ENCODE assay signal across 1 cellular context in the genomic region with DNA sequence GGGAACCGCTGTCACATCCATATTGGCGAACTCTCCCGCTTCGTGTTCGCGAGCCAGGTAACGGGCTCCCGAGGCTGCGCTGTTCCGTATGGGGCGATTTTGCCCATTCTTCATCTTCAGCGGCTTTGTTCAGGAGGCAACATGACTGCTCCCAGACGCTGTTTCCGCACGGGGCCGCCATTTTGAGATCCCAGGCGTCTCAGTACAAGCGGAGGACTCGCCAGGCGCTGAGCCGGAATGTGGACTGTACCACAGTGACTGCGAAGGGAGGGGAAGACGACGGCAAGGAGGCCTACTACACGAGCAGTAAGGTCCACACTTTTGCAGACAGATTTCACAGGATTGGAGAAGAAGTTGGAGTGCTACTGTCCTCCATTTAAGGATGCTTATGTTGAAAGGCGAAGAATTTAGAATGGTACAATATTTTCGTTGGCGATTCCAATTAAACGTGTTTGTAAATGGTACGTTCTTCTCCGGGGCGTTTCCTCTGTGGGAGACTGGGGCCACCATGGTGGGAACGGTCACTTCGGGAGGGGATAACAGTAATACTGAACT.
A peak's percentile ranks its signal among the peaks of the same experiment; 100 is the strongest.
TF ChIP-seq lines count a peak whose summit lies in the region.

No MANE protein-coding gene starts in this region.

TF ChIP-seq in K562, 482 proteins besides CTCF, POLR2A, EP300 and RAD21 (continued from another document and continues in another):
- TF ChIP-seq CREM (IDR thresholded peaks at IDR 0.05; ENCODE audit: low read depth) (peak; percentile 47; the same call in 1 of the 2 replicates), PTBP1 (IDR thresholded peaks at IDR 0.05; ENCODE audit: low read depth, low read length) (no peak), TBP (optimal IDR thresholded peaks at IDR 0.05; ENCODE audit: low read depth, low read length) (peak; percentile 72), MAZ (CRISPR knock-in tag; conservative IDR thresholded peaks at IDR 0.05 in 1 of 2, IDR thresholded peaks at IDR 0.05 in 1 of 2) (peak in 1 of 2 experiments; percentile 58; a peak in 2 of 4 replicates), ZNF3 (CRISPR knock-in tag; IDR thresholded peaks at IDR 0.05) (no peak), CBX3 (IDR thresholded peaks at IDR 0.05; ENCODE audit: borderline replicate concordance in 1 of 2, low read length in 2 of 2) (peak in 1 of 2 experiments; percentile 63; a peak in 1 of 3 replicates), TAF7 (tag; IDR thresholded peaks at IDR 0.05) (peak; percentile 68), MBD2 (IDR thresholded peaks at IDR 0.05; ENCODE audit: borderline replicate concordance, low read depth) (peak; percentile 66), TCF3 (CRISPR knock-in tag; IDR thresholded peaks at IDR 0.05) (no peak), MCM2 (IDR thresholded peaks at IDR 0.05; ENCODE audit: low read depth) (no peak), TAF1 (IDR thresholded peaks at IDR 0.05; ENCODE audit: control insufficient read depth, extremely low read depth, insufficient read depth, low read length, severe bottlenecking) (peak; percentile 73), KAT2B (IDR thresholded peaks at IDR 0.05; ENCODE audit: low read depth, low read length) (no peak), PHF8 (IDR thresholded peaks at IDR 0.05; ENCODE audit: borderline replicate concordance, low read length) (peak; percentile 45; the same call in 1 of the 2 replicates), TAF9B (IDR thresholded peaks at IDR 0.05; ENCODE audit: partially characterized antibody) (peak; percentile 61), KLF6 (CRISPR knock-in tag; IDR thresholded peaks at IDR 0.05; ENCODE audit: borderline replicate concordance) (no peak), HNRNPLL (IDR thresholded peaks at IDR 0.05; ENCODE audit: low read depth, low read length, poor library complexity, severe bottlenecking) (peak; percentile 96), HMG20A (CRISPR knock-in tag; conservative IDR thresholded peaks at IDR 0.05) (no peak)
- TF ChIP-seq, protein P1, sequence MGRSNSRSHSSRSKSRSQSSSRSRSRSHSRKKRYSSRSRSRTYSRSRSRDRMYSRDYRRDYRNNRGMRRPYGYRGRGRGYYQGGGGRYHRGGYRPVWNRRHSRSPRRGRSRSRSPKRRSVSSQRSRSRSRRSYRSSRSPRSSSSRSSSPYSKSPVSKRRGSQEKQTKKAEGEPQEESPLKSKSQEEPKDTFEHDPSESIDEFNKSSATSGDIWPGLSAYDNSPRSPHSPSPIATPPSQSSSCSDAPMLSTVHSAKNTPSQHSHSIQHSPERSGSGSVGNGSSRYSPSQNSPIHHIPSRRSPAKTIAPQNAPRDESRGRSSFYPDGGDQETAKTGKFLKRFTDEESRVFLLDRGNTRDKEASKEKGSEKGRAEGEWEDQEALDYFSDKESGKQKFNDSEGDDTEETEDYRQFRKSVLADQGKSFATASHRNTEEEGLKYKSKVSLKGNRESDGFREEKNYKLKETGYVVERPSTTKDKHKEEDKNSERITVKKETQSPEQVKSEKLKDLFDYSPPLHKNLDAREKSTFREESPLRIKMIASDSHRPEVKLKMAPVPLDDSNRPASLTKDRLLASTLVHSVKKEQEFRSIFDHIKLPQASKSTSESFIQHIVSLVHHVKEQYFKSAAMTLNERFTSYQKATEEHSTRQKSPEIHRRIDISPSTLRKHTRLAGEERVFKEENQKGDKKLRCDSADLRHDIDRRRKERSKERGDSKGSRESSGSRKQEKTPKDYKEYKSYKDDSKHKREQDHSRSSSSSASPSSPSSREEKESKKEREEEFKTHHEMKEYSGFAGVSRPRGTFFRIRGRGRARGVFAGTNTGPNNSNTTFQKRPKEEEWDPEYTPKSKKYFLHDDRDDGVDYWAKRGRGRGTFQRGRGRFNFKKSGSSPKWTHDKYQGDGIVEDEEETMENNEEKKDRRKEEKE (IDR thresholded peaks at IDR 0.05; ENCODE audit: borderline replicate concordance in 1 of 2, control insufficient read depth in 1 of 2, low read depth in 2 of 2, low read length in 1 of 2), result peak in 1 of 2 experiments; percentile 91; a peak in 2 of 4 replicates
- TF ChIP-seq, protein P2, sequence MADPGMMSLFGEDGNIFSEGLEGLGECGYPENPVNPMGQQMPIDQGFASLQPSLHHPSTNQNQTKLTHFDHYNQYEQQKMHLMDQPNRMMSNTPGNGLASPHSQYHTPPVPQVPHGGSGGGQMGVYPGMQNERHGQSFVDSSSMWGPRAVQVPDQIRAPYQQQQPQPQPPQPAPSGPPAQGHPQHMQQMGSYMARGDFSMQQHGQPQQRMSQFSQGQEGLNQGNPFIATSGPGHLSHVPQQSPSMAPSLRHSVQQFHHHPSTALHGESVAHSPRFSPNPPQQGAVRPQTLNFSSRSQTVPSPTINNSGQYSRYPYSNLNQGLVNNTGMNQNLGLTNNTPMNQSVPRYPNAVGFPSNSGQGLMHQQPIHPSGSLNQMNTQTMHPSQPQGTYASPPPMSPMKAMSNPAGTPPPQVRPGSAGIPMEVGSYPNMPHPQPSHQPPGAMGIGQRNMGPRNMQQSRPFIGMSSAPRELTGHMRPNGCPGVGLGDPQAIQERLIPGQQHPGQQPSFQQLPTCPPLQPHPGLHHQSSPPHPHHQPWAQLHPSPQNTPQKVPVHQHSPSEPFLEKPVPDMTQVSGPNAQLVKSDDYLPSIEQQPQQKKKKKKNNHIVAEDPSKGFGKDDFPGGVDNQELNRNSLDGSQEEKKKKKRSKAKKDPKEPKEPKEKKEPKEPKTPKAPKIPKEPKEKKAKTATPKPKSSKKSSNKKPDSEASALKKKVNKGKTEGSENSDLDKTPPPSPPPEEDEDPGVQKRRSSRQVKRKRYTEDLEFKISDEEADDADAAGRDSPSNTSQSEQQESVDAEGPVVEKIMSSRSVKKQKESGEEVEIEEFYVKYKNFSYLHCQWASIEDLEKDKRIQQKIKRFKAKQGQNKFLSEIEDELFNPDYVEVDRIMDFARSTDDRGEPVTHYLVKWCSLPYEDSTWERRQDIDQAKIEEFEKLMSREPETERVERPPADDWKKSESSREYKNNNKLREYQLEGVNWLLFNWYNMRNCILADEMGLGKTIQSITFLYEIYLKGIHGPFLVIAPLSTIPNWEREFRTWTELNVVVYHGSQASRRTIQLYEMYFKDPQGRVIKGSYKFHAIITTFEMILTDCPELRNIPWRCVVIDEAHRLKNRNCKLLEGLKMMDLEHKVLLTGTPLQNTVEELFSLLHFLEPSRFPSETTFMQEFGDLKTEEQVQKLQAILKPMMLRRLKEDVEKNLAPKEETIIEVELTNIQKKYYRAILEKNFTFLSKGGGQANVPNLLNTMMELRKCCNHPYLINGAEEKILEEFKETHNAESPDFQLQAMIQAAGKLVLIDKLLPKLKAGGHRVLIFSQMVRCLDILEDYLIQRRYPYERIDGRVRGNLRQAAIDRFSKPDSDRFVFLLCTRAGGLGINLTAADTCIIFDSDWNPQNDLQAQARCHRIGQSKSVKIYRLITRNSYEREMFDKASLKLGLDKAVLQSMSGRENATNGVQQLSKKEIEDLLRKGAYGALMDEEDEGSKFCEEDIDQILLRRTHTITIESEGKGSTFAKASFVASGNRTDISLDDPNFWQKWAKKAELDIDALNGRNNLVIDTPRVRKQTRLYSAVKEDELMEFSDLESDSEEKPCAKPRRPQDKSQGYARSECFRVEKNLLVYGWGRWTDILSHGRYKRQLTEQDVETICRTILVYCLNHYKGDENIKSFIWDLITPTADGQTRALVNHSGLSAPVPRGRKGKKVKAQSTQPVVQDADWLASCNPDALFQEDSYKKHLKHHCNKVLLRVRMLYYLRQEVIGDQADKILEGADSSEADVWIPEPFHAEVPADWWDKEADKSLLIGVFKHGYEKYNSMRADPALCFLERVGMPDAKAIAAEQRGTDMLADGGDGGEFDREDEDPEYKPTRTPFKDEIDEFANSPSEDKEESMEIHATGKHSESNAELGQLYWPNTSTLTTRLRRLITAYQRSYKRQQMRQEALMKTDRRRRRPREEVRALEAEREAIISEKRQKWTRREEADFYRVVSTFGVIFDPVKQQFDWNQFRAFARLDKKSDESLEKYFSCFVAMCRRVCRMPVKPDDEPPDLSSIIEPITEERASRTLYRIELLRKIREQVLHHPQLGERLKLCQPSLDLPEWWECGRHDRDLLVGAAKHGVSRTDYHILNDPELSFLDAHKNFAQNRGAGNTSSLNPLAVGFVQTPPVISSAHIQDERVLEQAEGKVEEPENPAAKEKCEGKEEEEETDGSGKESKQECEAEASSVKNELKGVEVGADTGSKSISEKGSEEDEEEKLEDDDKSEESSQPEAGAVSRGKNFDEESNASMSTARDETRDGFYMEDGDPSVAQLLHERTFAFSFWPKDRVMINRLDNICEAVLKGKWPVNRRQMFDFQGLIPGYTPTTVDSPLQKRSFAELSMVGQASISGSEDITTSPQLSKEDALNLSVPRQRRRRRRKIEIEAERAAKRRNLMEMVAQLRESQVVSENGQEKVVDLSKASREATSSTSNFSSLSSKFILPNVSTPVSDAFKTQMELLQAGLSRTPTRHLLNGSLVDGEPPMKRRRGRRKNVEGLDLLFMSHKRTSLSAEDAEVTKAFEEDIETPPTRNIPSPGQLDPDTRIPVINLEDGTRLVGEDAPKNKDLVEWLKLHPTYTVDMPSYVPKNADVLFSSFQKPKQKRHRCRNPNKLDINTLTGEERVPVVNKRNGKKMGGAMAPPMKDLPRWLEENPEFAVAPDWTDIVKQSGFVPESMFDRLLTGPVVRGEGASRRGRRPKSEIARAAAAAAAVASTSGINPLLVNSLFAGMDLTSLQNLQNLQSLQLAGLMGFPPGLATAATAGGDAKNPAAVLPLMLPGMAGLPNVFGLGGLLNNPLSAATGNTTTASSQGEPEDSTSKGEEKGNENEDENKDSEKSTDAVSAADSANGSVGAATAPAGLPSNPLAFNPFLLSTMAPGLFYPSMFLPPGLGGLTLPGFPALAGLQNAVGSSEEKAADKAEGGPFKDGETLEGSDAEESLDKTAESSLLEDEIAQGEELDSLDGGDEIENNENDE (IDR thresholded peaks at IDR 0.05; ENCODE audit: low read depth, low read length), result no peak
- TF ChIP-seq, protein P3, sequence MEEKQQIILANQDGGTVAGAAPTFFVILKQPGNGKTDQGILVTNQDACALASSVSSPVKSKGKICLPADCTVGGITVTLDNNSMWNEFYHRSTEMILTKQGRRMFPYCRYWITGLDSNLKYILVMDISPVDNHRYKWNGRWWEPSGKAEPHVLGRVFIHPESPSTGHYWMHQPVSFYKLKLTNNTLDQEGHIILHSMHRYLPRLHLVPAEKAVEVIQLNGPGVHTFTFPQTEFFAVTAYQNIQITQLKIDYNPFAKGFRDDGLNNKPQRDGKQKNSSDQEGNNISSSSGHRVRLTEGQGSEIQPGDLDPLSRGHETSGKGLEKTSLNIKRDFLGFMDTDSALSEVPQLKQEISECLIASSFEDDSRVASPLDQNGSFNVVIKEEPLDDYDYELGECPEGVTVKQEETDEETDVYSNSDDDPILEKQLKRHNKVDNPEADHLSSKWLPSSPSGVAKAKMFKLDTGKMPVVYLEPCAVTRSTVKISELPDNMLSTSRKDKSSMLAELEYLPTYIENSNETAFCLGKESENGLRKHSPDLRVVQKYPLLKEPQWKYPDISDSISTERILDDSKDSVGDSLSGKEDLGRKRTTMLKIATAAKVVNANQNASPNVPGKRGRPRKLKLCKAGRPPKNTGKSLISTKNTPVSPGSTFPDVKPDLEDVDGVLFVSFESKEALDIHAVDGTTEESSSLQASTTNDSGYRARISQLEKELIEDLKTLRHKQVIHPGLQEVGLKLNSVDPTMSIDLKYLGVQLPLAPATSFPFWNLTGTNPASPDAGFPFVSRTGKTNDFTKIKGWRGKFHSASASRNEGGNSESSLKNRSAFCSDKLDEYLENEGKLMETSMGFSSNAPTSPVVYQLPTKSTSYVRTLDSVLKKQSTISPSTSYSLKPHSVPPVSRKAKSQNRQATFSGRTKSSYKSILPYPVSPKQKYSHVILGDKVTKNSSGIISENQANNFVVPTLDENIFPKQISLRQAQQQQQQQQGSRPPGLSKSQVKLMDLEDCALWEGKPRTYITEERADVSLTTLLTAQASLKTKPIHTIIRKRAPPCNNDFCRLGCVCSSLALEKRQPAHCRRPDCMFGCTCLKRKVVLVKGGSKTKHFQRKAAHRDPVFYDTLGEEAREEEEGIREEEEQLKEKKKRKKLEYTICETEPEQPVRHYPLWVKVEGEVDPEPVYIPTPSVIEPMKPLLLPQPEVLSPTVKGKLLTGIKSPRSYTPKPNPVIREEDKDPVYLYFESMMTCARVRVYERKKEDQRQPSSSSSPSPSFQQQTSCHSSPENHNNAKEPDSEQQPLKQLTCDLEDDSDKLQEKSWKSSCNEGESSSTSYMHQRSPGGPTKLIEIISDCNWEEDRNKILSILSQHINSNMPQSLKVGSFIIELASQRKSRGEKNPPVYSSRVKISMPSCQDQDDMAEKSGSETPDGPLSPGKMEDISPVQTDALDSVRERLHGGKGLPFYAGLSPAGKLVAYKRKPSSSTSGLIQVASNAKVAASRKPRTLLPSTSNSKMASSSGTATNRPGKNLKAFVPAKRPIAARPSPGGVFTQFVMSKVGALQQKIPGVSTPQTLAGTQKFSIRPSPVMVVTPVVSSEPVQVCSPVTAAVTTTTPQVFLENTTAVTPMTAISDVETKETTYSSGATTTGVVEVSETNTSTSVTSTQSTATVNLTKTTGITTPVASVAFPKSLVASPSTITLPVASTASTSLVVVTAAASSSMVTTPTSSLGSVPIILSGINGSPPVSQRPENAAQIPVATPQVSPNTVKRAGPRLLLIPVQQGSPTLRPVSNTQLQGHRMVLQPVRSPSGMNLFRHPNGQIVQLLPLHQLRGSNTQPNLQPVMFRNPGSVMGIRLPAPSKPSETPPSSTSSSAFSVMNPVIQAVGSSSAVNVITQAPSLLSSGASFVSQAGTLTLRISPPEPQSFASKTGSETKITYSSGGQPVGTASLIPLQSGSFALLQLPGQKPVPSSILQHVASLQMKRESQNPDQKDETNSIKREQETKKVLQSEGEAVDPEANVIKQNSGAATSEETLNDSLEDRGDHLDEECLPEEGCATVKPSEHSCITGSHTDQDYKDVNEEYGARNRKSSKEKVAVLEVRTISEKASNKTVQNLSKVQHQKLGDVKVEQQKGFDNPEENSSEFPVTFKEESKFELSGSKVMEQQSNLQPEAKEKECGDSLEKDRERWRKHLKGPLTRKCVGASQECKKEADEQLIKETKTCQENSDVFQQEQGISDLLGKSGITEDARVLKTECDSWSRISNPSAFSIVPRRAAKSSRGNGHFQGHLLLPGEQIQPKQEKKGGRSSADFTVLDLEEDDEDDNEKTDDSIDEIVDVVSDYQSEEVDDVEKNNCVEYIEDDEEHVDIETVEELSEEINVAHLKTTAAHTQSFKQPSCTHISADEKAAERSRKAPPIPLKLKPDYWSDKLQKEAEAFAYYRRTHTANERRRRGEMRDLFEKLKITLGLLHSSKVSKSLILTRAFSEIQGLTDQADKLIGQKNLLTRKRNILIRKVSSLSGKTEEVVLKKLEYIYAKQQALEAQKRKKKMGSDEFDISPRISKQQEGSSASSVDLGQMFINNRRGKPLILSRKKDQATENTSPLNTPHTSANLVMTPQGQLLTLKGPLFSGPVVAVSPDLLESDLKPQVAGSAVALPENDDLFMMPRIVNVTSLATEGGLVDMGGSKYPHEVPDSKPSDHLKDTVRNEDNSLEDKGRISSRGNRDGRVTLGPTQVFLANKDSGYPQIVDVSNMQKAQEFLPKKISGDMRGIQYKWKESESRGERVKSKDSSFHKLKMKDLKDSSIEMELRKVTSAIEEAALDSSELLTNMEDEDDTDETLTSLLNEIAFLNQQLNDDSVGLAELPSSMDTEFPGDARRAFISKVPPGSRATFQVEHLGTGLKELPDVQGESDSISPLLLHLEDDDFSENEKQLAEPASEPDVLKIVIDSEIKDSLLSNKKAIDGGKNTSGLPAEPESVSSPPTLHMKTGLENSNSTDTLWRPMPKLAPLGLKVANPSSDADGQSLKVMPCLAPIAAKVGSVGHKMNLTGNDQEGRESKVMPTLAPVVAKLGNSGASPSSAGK (IDR thresholded peaks at IDR 0.05), result 0 out of 2 replicates have a peak, but pooled peaks have one; percentile 17
- TF ChIP-seq, protein P4, sequence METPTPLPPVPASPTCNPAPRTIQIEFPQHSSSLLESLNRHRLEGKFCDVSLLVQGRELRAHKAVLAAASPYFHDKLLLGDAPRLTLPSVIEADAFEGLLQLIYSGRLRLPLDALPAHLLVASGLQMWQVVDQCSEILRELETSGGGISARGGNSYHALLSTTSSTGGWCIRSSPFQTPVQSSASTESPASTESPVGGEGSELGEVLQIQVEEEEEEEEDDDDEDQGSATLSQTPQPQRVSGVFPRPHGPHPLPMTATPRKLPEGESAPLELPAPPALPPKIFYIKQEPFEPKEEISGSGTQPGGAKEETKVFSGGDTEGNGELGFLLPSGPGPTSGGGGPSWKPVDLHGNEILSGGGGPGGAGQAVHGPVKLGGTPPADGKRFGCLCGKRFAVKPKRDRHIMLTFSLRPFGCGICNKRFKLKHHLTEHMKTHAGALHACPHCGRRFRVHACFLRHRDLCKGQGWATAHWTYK (CRISPR knock-in tag; IDR thresholded peaks at IDR 0.05), result no peak
